Comparison of ENCODE assay signal across 9 cellular contexts in genomic region chr1:172380441-172381244, GRCh38. TPM values are rescaled to one million over a fixed set of nuclear protein-coding genes. Genes with fewer than 3 reads are reported as not detected.
A peak's percentile ranks its signal among the peaks of the same experiment; 100 is the strongest.
DNase-seq lines count a peak whose midpoint lies in the region; ATAC-seq lines count a peak whose summit lies in the region.
"Had no signal": no experiment of that assay in that cellular context is flagged by ENCODE, and none has a peak within 500 bp of the region (broad histone marks: within the 10 kb centered on the region; RNA-seq: fewer than 3 reads in every experiment).

No MANE protein-coding gene starts in this region.

- peak overlapping the region; percentile 94 for H3K27ac Mint-ChIP-seq in activated CD8-positive, alpha-beta T cell treated with anti-CD3 and anti-CD28 coated beads, Interleukin-2, amount 10 ng/mL, durations not matched to agents 7 days and 5 days
- peak overlapping the region; percentile 93 for H3K27ac Mint-ChIP-seq in stimulated activated naive B cell treated with anti-CD40 and anti-IgM and Interleukin-4, amounts not matched to agents 10 μg/mL and 1 μg/mL and 100 μg/mL, for 72 hours

- H3K4me3 Mint-ChIP-seq in activated CD8-positive, alpha-beta T cell treated with anti-CD3 and anti-CD28 coated beads, Interleukin-2, amount 10 ng/mL, durations not matched to agents 7 days and 5 days: peak overlapping the region; percentile 65
- peak overlapping the region; percentile 26 to 71 for H3K4me3 Mint-ChIP-seq in stimulated activated naive B cell treated with anti-CD40 and anti-IgM and Interleukin-4, amounts not matched to agents 10 μg/mL and 1 μg/mL and 100 μg/mL, for 72 hours

- H3K4me1 Mint-ChIP-seq in activated CD8-positive, alpha-beta T cell treated with anti-CD3 and anti-CD28 coated beads, Interleukin-2, amount 10 ng/mL, durations not matched to agents 7 days and 5 days (ENCODE audit: low read depth): peaks cover 35% of the 10 kb centered on the region
- H3K4me1 Mint-ChIP-seq in stimulated activated naive B cell treated with anti-CD40 and anti-IgM and Interleukin-4, amounts not matched to agents 10 μg/mL and 1 μg/mL and 100 μg/mL, for 72 hours: peaks cover 11 to 29% of the 10 kb centered on the region in 2 donors

- no peaks in the 10 kb centered on the region for H3K27me3 Mint-ChIP-seq in activated CD8-positive, alpha-beta T cell treated with anti-CD3 and anti-CD28 coated beads, Interleukin-2, amount 10 ng/mL, durations not matched to agents 7 days and 5 days (ENCODE audit: low read depth)
- no peaks in the 10 kb centered on the region for H3K27me3 Mint-ChIP-seq in stimulated activated naive B cell treated with anti-CD40 and anti-IgM and Interleukin-4, amounts not matched to agents 10 μg/mL and 1 μg/mL and 100 μg/mL, for 72 hours

- H3K9me3 Mint-ChIP-seq in activated CD8-positive, alpha-beta T cell treated with anti-CD3 and anti-CD28 coated beads, Interleukin-2, amount 10 ng/mL, durations not matched to agents 7 days and 5 days (ENCODE audit: insufficient read depth): no peaks in the 10 kb centered on the region
- H3K9me3 Mint-ChIP-seq in stimulated activated naive B cell treated with anti-CD40 and anti-IgM and Interleukin-4, amounts not matched to agents 10 μg/mL and 1 μg/mL and 100 μg/mL, for 72 hours: no peaks in the 10 kb centered on the region

- POLR2A ChIA-PET in activated CD8-positive, alpha-beta T cell treated with anti-CD3 and anti-CD28 coated beads, Interleukin-2, amount 10 ng/mL, durations not matched to agents 7 days and 5 days (lab: Charles Lee): interaction anchor here (0.9 to 1.5 kb wide), 2 partner anchors 14 to 22 kb away, joined by 5 to 6 read pairs; no protein-coding TSS in a partner anchor

- CTCF ChIA-PET in activated CD8-positive, alpha-beta T cell treated with anti-CD3 and anti-CD28 coated beads, Interleukin-2, amount 10 ng/mL, durations not matched to agents 7 days and 5 days (lab: Charles Lee): interaction anchor here (0.6 to 1.5 kb wide), 6 partner anchors 12 to 111 kb away, joined by 3 to 10 read pairs (median 4); no protein-coding TSS in a partner anchor

- peaks cover 2% of the 10 kb centered on the region for H3K36me3 Mint-ChIP-seq in activated CD8-positive, alpha-beta T cell treated with anti-CD3 and anti-CD28 coated beads, Interleukin-2, amount 10 ng/mL, durations not matched to agents 7 days and 5 days (ENCODE audit: low read depth)
- no peaks in the 10 kb centered on the region for H3K36me3 Mint-ChIP-seq in stimulated activated naive B cell treated with anti-CD40 and anti-IgM and Interleukin-4, amounts not matched to agents 10 μg/mL and 1 μg/mL and 100 μg/mL, for 72 hours

- peak; percentile 91 for ATAC-seq in GM19035 (IDR thresholded peaks at IDR 0.05; ENCODE audit: unreplicated experiment)
- peak; percentile 85 for ATAC-seq in HG03159 (IDR thresholded peaks at IDR 0.05; ENCODE audit: unreplicated experiment)
- ATAC-seq in activated CD8-positive, alpha-beta T cell treated with anti-CD3 and anti-CD28 coated beads, Interleukin-2, amount 10 ng/mL, durations not matched to agents 7 days and 5 days: peak; percentile 98
- peak; percentile 98 to 99 for ATAC-seq in stimulated activated naive B cell treated with anti-CD40 and anti-IgM and Interleukin-4, amounts not matched to agents 10 μg/mL and 1 μg/mL and 100 μg/mL, for 72 hours (replicated peaks)

- DNase-seq in CD1c-positive myeloid dendritic cell (ENCODE audit: extremely low spot score) (peak; percentile 34), foreskin melanocyte (no peak), NOMO-1 treated with DMSO at 0.1 percent for 48 hours (lab: John Stamatoyannopoulos, UW; ENCODE audit: unreplicated experiment) (no peak), hepatic stellate cell (ENCODE audit: low spot score) (no peak)
- DNase-seq in activated CD8-positive, alpha-beta T cell treated with anti-CD3 and anti-CD28 coated beads, Interleukin-2, amount 10 ng/mL, durations not matched to agents 7 days and 5 days: peak; percentile 44
- no peak for DNase-seq in stimulated activated naive B cell treated with anti-CD40 and anti-IgM and Interleukin-4, amounts not matched to agents 10 μg/mL and 1 μg/mL and 100 μg/mL, for 72 hours

RNA-seq across cellular contexts. Expression of gene C1orf105, which starts 39.8 kb away (rescaled TPM):
- total RNA-seq in activated CD8-positive, alpha-beta T cell treated with anti-CD3 and anti-CD28 coated beads, Interleukin-2, amount 10 ng/mL, durations not matched to agents 7 days and 5 days: not detected
- total RNA-seq: pulmonary artery endothelial cell had no signal

Comparison
In these comparisons a context has a peak if more than half of its experiments do, and no peak if none do; other contexts are left out.
1. DNase-seq: peak in CD1c-positive myeloid dendritic cell (single experiment) and activated CD8-positive, alpha-beta T cell treated with anti-CD3 and anti-CD28 coated beads, Interleukin-2, amount 10 ng/mL, durations not matched to agents 7 days and 5 days (single experiment); none in stimulated activated naive B cell treated with anti-CD40 and anti-IgM and Interleukin-4, amounts not matched to agents 10 μg/mL and 1 μg/mL and 100 μg/mL, for 72 hours (single experiment), foreskin melanocyte (single experiment), NOMO-1 treated with DMSO at 0.1 percent for 48 hours (single experiment) and hepatic stellate cell (single experiment).
2. Peak in every context shown above with its lines, with median percentiles within 50 percentile points of each other: ATAC-seq.